8 cellular contexts compared by ENCODE assay signal in genomic region chr9:113580041-113580953, GRCh38.
DNase-seq lines count a peak whose midpoint lies in the region; ATAC-seq, FAIRE-seq and TF ChIP-seq lines count a peak whose summit lies in the region.

No MANE protein-coding gene starts in this region.

- no peak overlapping the region for H3K4me3 ChIP-seq in kidney (ENCODE audit: low read length in 2 of 2)

- H3K27ac ChIP-seq in kidney (ENCODE audit: low read depth in 2 of 2, low read length in 2 of 2), result peak overlapping the region; percentile 47 to 51

- H3K36me3 ChIP-seq in kidney (ENCODE audit: control insufficient read depth in 1 of 2, insufficient read depth in 2 of 2, low read length in 2 of 2), result peaks cover 8 to 10% of the 10 kb centered on the region in 2 donors

- intact Hi-C loops in kidney (cut with DNase I), result no loop called here

- DNase-seq in GM03348 (ENCODE audit: low spot score) (peak; percentile 30), RPMI8226 (peak; percentile 64), kidney (peak; percentile 95), NCI-H1436 (lab: John Stamatoyannopoulos, UW) (no peak)
- DNase-seq in activated naive CD8-positive, alpha-beta T cell treated with anti-CD3 and anti-CD28 coated beads, Interleukin-2, amount 50 U/mL, for 16 hours (ENCODE audit: low read depth, low spot score), result peak; percentile 30
- peak; percentile 62 for DNase-seq in stimulated activated CD4-positive, alpha-beta T cell treated with anti-CD3 and anti-CD28 coated beads, Interleukin-2, amount 100 ng/mL, for 4 hours (ENCODE audit: low read depth)

- no peak for TF ChIP-seq CTCF in kidney (IDR thresholded peaks at IDR 0.05; ENCODE audit: borderline replicate concordance, extremely low read depth, insufficient read depth)

- H3K9ac ChIP-seq in kidney (ENCODE audit: low read length in 2 of 2), result peak overlapping the region in 1 of 2 donors; percentile 1

- peaks cover 21 to 50% of the 10 kb centered on the region in 2 donors for H3K4me1 ChIP-seq in kidney (ENCODE audit: control insufficient read depth in 1 of 2, insufficient read depth in 1 of 2, low read depth in 1 of 2, low read length in 2 of 2)

- FAIRE-seq in kidney (lab: Jason Lieb, UNC), result no peak

- H3K9me3 ChIP-seq in kidney (ENCODE audit: control insufficient read depth in 1 of 2, low read length in 2 of 2), result no peaks in the 10 kb centered on the region

- ATAC-seq in GM21737 (IDR thresholded peaks at IDR 0.05; ENCODE audit: unreplicated experiment), result no peak
- ATAC-seq in HG03520 (IDR thresholded peaks at IDR 0.05; ENCODE audit: unreplicated experiment), result no peak
